In genomic region chr18:22173221-22173927, GRCh38 we compare ENCODE assay signal across 15 cellular contexts. TPM values are rescaled to one million over a fixed set of nuclear protein-coding genes. Genes with fewer than 3 reads are reported as not detected.
A peak's percentile ranks its signal among the peaks of the same experiment; 100 is the strongest.
DNase-seq lines count a peak whose midpoint lies in the region; ATAC-seq and TF ChIP-seq lines count a peak whose summit lies in the region.
"Had no signal": no experiment of that assay in that cellular context is flagged by ENCODE, and none has a peak within 500 bp of the region (broad histone marks: within the 10 kb centered on the region; RNA-seq: fewer than 3 reads in every experiment).

No MANE protein-coding gene starts in this region.

- DNase-seq in Calu3 (no peak), astrocyte of the cerebellum (ENCODE audit: low read depth) (no peak), right cardiac atrium (no peak), A673 (ENCODE audit: low spot score) (no peak), NCI-H2107 treated with DMSO at 0.1 percent for 48 hours (lab: John Stamatoyannopoulos, UW; ENCODE audit: unreplicated experiment) (no peak)
- no peak for DNase-seq in stimulated activated naive B cell treated with anti-CD40 and anti-IgM and Interleukin-4, amounts not matched to agents 10 μg/mL and 1 μg/mL and 100 μg/mL, for 72 hours
- DNase-seq: activated naive CD4-positive, alpha-beta T cell treated with anti-CD3 and anti-CD28 coated beads, Interleukin-2, amount 50 U/mL, for 16 hours; DMS79 treated with DMSO at 0.1 percent for 48 hours; NCI-H2029 treated with DMSO at 0.1 percent for 48 hours; nucleus accumbens; stimulated activated CD8-positive, alpha-beta memory T cell treated with anti-CD3 and anti-CD28 coated beads, Interleukin-4, amount 100 ng/mL, for 48 hours had no signal

- peak overlapping the region; percentile 98 for H3K4me3 Mint-ChIP-seq in Calu3 (ENCODE audit: low read depth, unreplicated experiment)
- H3K4me3 Mint-ChIP-seq in stimulated activated naive B cell treated with anti-CD40 and anti-IgM and Interleukin-4, amounts not matched to agents 10 μg/mL and 1 μg/mL and 100 μg/mL, for 72 hours, result no peak overlapping the region

- H3K4me1 Mint-ChIP-seq in Calu3 (ENCODE audit: low read depth, unreplicated experiment), result no peaks in the 10 kb centered on the region
- peaks cover 15 to 22% of the 10 kb centered on the region in 2 donors for H3K4me1 Mint-ChIP-seq in stimulated activated naive B cell treated with anti-CD40 and anti-IgM and Interleukin-4, amounts not matched to agents 10 μg/mL and 1 μg/mL and 100 μg/mL, for 72 hours

- H3K9me3 Mint-ChIP-seq in Calu3 (ENCODE audit: low read depth, unreplicated experiment), result no peaks in the 10 kb centered on the region
- H3K9me3 Mint-ChIP-seq in stimulated activated naive B cell treated with anti-CD40 and anti-IgM and Interleukin-4, amounts not matched to agents 10 μg/mL and 1 μg/mL and 100 μg/mL, for 72 hours, result peaks cover 0 to 3% of the 10 kb centered on the region in 2 donors

- peaks cover 94% of the 10 kb centered on the region for H3K36me3 Mint-ChIP-seq in Calu3 (ENCODE audit: insufficient read depth, unreplicated experiment)
- H3K36me3 Mint-ChIP-seq in stimulated activated naive B cell treated with anti-CD40 and anti-IgM and Interleukin-4, amounts not matched to agents 10 μg/mL and 1 μg/mL and 100 μg/mL, for 72 hours, result peaks cover 2 to 4% of the 10 kb centered on the region in 2 donors

- no peak for TF ChIP-seq CTCF in Calu3 (IDR thresholded peaks at IDR 0.05; ENCODE audit: unreplicated experiment)
- no peak for TF ChIP-seq CTCF in astrocyte of the cerebellum (IDR thresholded peaks at IDR 0.05; ENCODE audit: low read depth, low read length, missing control alignments)
- no peak for TF ChIP-seq CTCF in A673 (conservative IDR thresholded peaks at IDR 0.05; ENCODE audit: low read depth, low read length)

- BruUV-seq in Calu3 (replicated peaks; lab: Mats Ljungman, UMichigan) (TSS peak; percentile 1), A673 (replicated peaks; lab: Mats Ljungman, UMichigan) (no TSS peak)

- H3K4me3 ChIP-seq in astrocyte of the cerebellum (ENCODE audit: low read depth, low read length) (peak overlapping the region; percentile 80), right cardiac atrium (ENCODE audit: low read length) (peak overlapping the region; percentile 66), rectal smooth muscle tissue (ENCODE audit: low read length) (peak overlapping the region; percentile 53), A673 (ENCODE audit: low read depth, low read length, poor library complexity, severe bottlenecking) (no peak overlapping the region)
- H3K4me3 ChIP-seq: SJSA1 had no signal

- intact Hi-C loops in Calu3 (cut with micrococcal nuclease; ENCODE audit: unreplicated experiment), result no loop called here
- intact Hi-C loops in right cardiac atrium (cut with DNase I), result loop anchor here (5.0 to 10.0 kb wide), 4 partner anchors 174 to 531 kb away; no protein-coding TSS in a partner anchor
- intact Hi-C loops in A673 (cut with micrococcal nuclease; ENCODE audit: unreplicated experiment), result no loop called here

- no peaks in the 10 kb centered on the region for H3K4me1 ChIP-seq in right cardiac atrium (ENCODE audit: control insufficient read depth, insufficient read depth, low read length)
- no peaks in the 10 kb centered on the region for H3K4me1 ChIP-seq in rectal smooth muscle tissue (ENCODE audit: control insufficient read depth, insufficient read depth, low read length)
- H3K4me1 ChIP-seq in A673 (ENCODE audit: insufficient read depth, low read length, poor library complexity, severe bottlenecking), result peaks cover 24% of the 10 kb centered on the region

- H3K36me3 ChIP-seq in rectal smooth muscle tissue (ENCODE audit: control insufficient read depth, insufficient read depth, low read length), result no peaks in the 10 kb centered on the region
- no peaks in the 10 kb centered on the region for H3K36me3 ChIP-seq in A673 (ENCODE audit: insufficient read depth, low read length, poor library complexity, severe bottlenecking)

- H3K27me3 Mint-ChIP-seq in Calu3 (ENCODE audit: unreplicated experiment), result no peaks in the 10 kb centered on the region
- peaks cover 65 to 72% of the 10 kb centered on the region in 2 donors for H3K27me3 Mint-ChIP-seq in stimulated activated naive B cell treated with anti-CD40 and anti-IgM and Interleukin-4, amounts not matched to agents 10 μg/mL and 1 μg/mL and 100 μg/mL, for 72 hours

- 39% methylated on average over 22 of the region's 22 CpGs for WGBS in right cardiac atrium

- ATAC-seq in right cardiac atrium, result no peak
- no peak for ATAC-seq in GM18519 (IDR thresholded peaks at IDR 0.05; ENCODE audit: low FRiP score, unreplicated experiment)
- no peak for ATAC-seq in stimulated activated naive B cell treated with anti-CD40 and anti-IgM and Interleukin-4, amounts not matched to agents 10 μg/mL and 1 μg/mL and 100 μg/mL, for 72 hours (replicated peaks)

- H3K27me3 ChIP-seq in right cardiac atrium (ENCODE audit: control insufficient read depth, insufficient read depth), result no peaks in the 10 kb centered on the region
- H3K27me3 ChIP-seq in rectal smooth muscle tissue (ENCODE audit: control insufficient read depth, insufficient read depth, low read length), result peaks cover under 1% of the 10 kb centered on the region
- peaks cover 97% of the 10 kb centered on the region for H3K27me3 ChIP-seq in A673 (replicated peaks; ENCODE audit: insufficient read depth, low read depth, low read length, poor library complexity)

- H3K27ac ChIP-seq in right cardiac atrium (ENCODE audit: low read length) (peak overlapping the region; percentile 49), rectal smooth muscle tissue (ENCODE audit: low read depth, low read length) (no peak overlapping the region), A673 (ENCODE audit: low read depth, low read length, poor library complexity, severe bottlenecking) (no peak overlapping the region)
- H3K27ac ChIP-seq: HL-60, SJSA1 had no signal

- peak overlapping the region; percentile 98 for H3K27ac Mint-ChIP-seq in Calu3 (ENCODE audit: unreplicated experiment)
- H3K27ac Mint-ChIP-seq in stimulated activated naive B cell treated with anti-CD40 and anti-IgM and Interleukin-4, amounts not matched to agents 10 μg/mL and 1 μg/mL and 100 μg/mL, for 72 hours, result no peak overlapping the region

- no peaks in the 10 kb centered on the region for H3K9me3 ChIP-seq in right cardiac atrium (ENCODE audit: control insufficient read depth, low read length)
- no peaks in the 10 kb centered on the region for H3K9me3 ChIP-seq in A673 (ENCODE audit: low read depth, low read length, poor library complexity, severe bottlenecking)
- H3K9me3 ChIP-seq: SJSA1 had no signal

- CTCF ChIA-PET in Calu3 (lab: Charles Lee) (interaction anchor here (0.6 to 3.3 kb wide), 6 partner anchors 13 to 391 kb away, joined by 3 to 21 read pairs (median 6); no protein-coding TSS in a partner anchor), A673 (lab: Charles Lee) (no interaction called here)

- in situ Hi-C loops in astrocyte of the cerebellum (cut with HindIII; ENCODE audit: low sequenced_read_pairs), result loop anchor here (5.0 kb wide), 1 partner anchor 389 kb away; no protein-coding TSS in a partner anchor

- POLR2A ChIA-PET in A673 (lab: Charles Lee; ENCODE audit: low non-redundant PET), result no interaction called here

- no peak overlapping the region for H3K9ac ChIP-seq in rectal smooth muscle tissue (ENCODE audit: low read length)

RNA-seq across cellular contexts. Expression of gene GATA6, which starts 4.0 kb away (rescaled TPM):
- total RNA-seq in Calu3 (2022), result 54.6 and 58.4 TPM in 2 replicates
- total RNA-seq in right cardiac atrium, result 10 to 100 TPM; 63.2 to 85.8 (median 77.9) TPM
- polyA plus RNA-seq in right cardiac atrium, result 52.4 TPM
- 0.20 and 0.21 TPM in 2 replicates for total RNA-seq in A673 (2021)

Comparison
In these comparisons a context has a peak if more than half of its experiments do, and no peak if none do; other contexts are left out.
1. RNA of gene GATA6, which starts 4.0 kb away (total RNA-seq): 63.2 to 85.8 TPM in right cardiac atrium and 54.6 to 58.4 TPM in Calu3; 0.20 to 0.21 TPM in A673; every median in the first group is over 10 times any median in the second.
2. intact Hi-C loops: an anchor here in right cardiac atrium (5.0 to 10.0 kb wide); none called in Calu3 and A673.